1 cellular context compared by ENCODE assay signal in the genomic region with DNA sequence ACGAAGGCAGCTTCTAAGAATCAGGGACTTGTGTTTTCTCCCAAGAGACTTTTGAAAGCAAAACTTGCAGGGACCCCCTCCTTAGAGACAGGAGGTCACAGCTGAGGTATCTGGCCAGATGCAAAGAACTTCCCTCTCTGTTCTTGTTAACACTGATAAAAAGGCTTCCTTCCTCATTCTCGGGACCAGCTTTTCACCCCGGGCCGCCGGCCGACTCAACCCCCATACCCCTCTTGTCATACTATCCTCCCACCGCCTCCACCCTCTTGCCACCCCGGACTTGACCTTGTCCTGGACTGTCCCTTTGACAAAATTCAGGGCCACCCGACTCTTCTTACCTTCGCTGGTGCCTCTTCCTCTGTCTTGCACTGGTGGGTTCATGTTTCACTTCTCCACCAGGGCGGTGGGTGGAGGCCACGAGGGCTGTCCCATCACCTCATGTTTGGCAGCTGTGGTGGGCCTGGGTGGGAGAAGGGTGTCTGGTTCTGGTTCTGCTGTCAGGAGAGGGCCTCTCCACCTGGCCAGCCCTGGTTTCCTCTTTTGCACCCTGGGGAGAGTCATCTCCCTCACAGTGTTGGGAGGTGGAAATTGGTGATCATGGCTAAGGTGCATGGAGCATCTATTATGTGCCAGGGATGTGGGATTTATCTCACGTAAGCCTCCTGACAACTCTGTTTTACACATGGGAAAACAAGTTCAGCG.
TF ChIP-seq lines count a peak whose summit lies in the region.

No MANE protein-coding gene starts in this region.

TF ChIP-seq in HepG2, 621 proteins besides CTCF, POLR2A, EP300 and RAD21 (continued from another document):
- TF ChIP-seq SNAPC4 (CRISPR knock-in tag; IDR thresholded peaks at IDR 0.05) (no peak), ZNF772 (CRISPR knock-in tag; IDR thresholded peaks at IDR 0.05) (no peak), ZNF720 (CRISPR knock-in tag; IDR thresholded peaks at IDR 0.05) (no peak), CENPT (CRISPR knock-in tag; IDR thresholded peaks at IDR 0.05; ENCODE audit: low read depth) (no peak), ZNF7 (CRISPR knock-in tag; IDR thresholded peaks at IDR 0.05) (no peak), IKZF4 (CRISPR knock-in tag; IDR thresholded peaks at IDR 0.05; ENCODE audit: borderline replicate concordance, low read depth, not compliant biosample characterization) (no peak), ARNT2 (CRISPR knock-in tag; IDR thresholded peaks at IDR 0.05; ENCODE audit: low read depth) (no peak), ARNT (IDR thresholded peaks at IDR 0.05) (no peak)
- TF ChIP-seq, protein P1, sequence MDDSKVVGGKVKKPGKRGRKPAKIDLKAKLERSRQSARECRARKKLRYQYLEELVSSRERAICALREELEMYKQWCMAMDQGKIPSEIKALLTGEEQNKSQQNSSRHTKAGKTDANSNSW (CRISPR knock-in tag; IDR thresholded peaks at IDR 0.05; ENCODE audit: borderline replicate concordance), result no peak
